ENCODE assay signal across 1 cellular context in genomic region chr9:71663216-71663615, GRCh38.
TF ChIP-seq lines count a peak whose summit lies in the region.

No MANE protein-coding gene starts in this region.

TF ChIP-seq in IMR-90, 13 proteins besides CTCF, POLR2A, EP300 and RAD21 (continued from another document):
- TF ChIP-seq ELK1 (IDR thresholded peaks at IDR 0.05; ENCODE audit: borderline replicate concordance, low read depth, low read length): no peak
- no peak for TF ChIP-seq FOS (IDR thresholded peaks at IDR 0.05; ENCODE audit: low read depth, low read length)
- TF ChIP-seq USF2 (IDR thresholded peaks at IDR 0.05; ENCODE audit: low read depth, low read length): no peak
- no peak for TF ChIP-seq NFE2L2 (IDR thresholded peaks at IDR 0.05; ENCODE audit: low read depth, low read length)
- TF ChIP-seq RCOR1 (IDR thresholded peaks at IDR 0.05; ENCODE audit: insufficient replicate concordance, low read length): no peak
- TF ChIP-seq MAFK (IDR thresholded peaks at IDR 0.05; ENCODE audit: low read depth, low read length): no peak
- TF ChIP-seq RFX5 (IDR thresholded peaks at IDR 0.05; ENCODE audit: low read depth, low read length): no peak
- TF ChIP-seq MAZ (IDR thresholded peaks at IDR 0.05; ENCODE audit: borderline replicate concordance, low read depth, low read length): no peak
